Comparison of ENCODE assay signal across 17 cellular contexts in the genomic region with DNA sequence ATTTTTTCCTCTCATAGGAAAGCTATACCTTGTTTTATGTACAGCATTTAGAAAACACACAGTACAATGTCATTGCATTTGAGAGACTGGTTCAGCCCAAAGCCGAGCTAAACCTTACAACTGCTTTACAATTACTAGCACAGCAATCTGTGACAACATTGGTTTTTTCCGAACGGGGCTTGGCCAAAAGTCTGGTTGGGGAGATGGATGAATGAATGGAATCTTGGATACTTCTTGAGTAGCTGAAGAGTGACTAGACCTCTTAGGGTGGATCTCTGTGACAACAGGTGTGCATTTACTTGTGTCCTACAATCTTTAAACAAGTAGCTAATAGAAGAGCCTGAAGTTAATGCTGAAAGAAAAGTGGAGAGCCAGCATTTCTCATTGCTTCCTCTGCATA. TPM values are rescaled to one million over a fixed set of nuclear protein-coding genes. Genes with fewer than 3 reads are reported as not detected.
DNase-seq lines count a peak whose midpoint lies in the region; ATAC-seq and TF ChIP-seq lines count a peak whose summit lies in the region.
"Had no signal": no experiment of that assay in that cellular context is flagged by ENCODE, and none has a peak within 500 bp of the region (broad histone marks: within the 10 kb centered on the region; RNA-seq: fewer than 3 reads in every experiment).

No MANE protein-coding gene starts in this region.

- H3K27ac Mint-ChIP-seq in osteocyte (ENCODE audit: unreplicated experiment) = peak overlapping the region; percentile 88
- H3K27ac Mint-ChIP-seq: activated CD4-positive, alpha-beta T cell treated with anti-CD3 and anti-CD28 coated beads, Interleukin-2, amount 10 ng/mL, durations not matched to agents 7 days and 5 days had no signal

- no peak overlapping the region for H3K27ac ChIP-seq in upper lobe of left lung

- DNase-seq in NCI-H82 (lab: John Stamatoyannopoulos, UW) = peak; percentile 32
- no peak for DNase-seq in NCI-H82 treated with DMSO at 0.1 percent for 48 hours (lab: John Stamatoyannopoulos, UW; ENCODE audit: unreplicated experiment)
- DNase-seq in fibroblast of the aortic adventitia (ENCODE audit: low read depth) = peak; percentile 3
- no peak for DNase-seq in osteocyte (ENCODE audit: extremely low spot score, unreplicated experiment)
- DNase-seq in NCI-H2196 treated with DMSO at 0.1 percent for 48 hours (lab: John Stamatoyannopoulos, UW; ENCODE audit: unreplicated experiment) = no peak
- DNase-seq in hepatic stellate cell (ENCODE audit: low spot score) = no peak
- DNase-seq in upper lobe of left lung = no peak
- DNase-seq in Kasumi-1 (lab: John Stamatoyannopoulos, UW) = no peak
- DNase-seq: 8988T; activated CD4-positive, alpha-beta T cell treated with anti-CD3 and anti-CD28 coated beads, Interleukin-2, amount 10 ng/mL, durations not matched to agents 7 days and 5 days; activated T-cell treated with anti-CD3 and anti-CD28 coated beads, Interleukin-2, amount 50 U/mL, for 4 hours; Caco-2; KG1; NCI-H1436 treated with DMSO at 0.1 percent for 48 hours; posterior cingulate gyrus; stimulated activated CD4-positive, alpha-beta T cell treated with anti-CD3 and anti-CD28 coated beads, Interleukin-2, amount 100 ng/mL, for 24 hours had no signal

- no peaks in the 10 kb centered on the region for H3K9me3 Mint-ChIP-seq in osteocyte (ENCODE audit: unreplicated experiment)
- H3K9me3 Mint-ChIP-seq: activated CD4-positive, alpha-beta T cell treated with anti-CD3 and anti-CD28 coated beads, Interleukin-2, amount 10 ng/mL, durations not matched to agents 7 days and 5 days; activated T-cell treated with anti-CD3 and anti-CD28 coated beads, Interleukin-2, amount 50 U/mL, for 4 hours had no signal

- H3K4me3 Mint-ChIP-seq in osteocyte (ENCODE audit: unreplicated experiment) = peak overlapping the region; percentile 78
- H3K4me3 Mint-ChIP-seq: activated CD4-positive, alpha-beta T cell treated with anti-CD3 and anti-CD28 coated beads, Interleukin-2, amount 10 ng/mL, durations not matched to agents 7 days and 5 days; activated T-cell treated with anti-CD3 and anti-CD28 coated beads, Interleukin-2, amount 50 U/mL, for 4 hours had no signal

- H3K36me3 ChIP-seq in upper lobe of left lung = no peaks in the 10 kb centered on the region

- H3K9me3 ChIP-seq in upper lobe of left lung = no peaks in the 10 kb centered on the region
- H3K9me3 ChIP-seq: Caco-2 had no signal

- TF ChIP-seq CTCF in fibroblast of the aortic adventitia (IDR thresholded peaks at IDR 0.05; ENCODE audit: insufficient read depth, low read length) (no peak), osteocyte (IDR thresholded peaks at IDR 0.05) (no peak), upper lobe of left lung (IDR thresholded peaks at IDR 0.05) (no peak)

- TF ChIP-seq EP300 in upper lobe of left lung (IDR thresholded peaks at IDR 0.05) = no peak

- 77 to 85% methylated on average over 3 of the region's 3 CpGs for WGBS in upper lobe of left lung, 2 donors

- peaks cover 41% of the 10 kb centered on the region for H3K4me1 Mint-ChIP-seq in osteocyte (ENCODE audit: unreplicated experiment)
- H3K4me1 Mint-ChIP-seq: activated CD4-positive, alpha-beta T cell treated with anti-CD3 and anti-CD28 coated beads, Interleukin-2, amount 10 ng/mL, durations not matched to agents 7 days and 5 days had no signal

- no peak for TF ChIP-seq POLR2A in upper lobe of left lung (IDR thresholded peaks at IDR 0.05)

- H3K4me1 ChIP-seq in upper lobe of left lung = no peaks in the 10 kb centered on the region
- H3K4me1 ChIP-seq: Caco-2 had no signal

- no peaks in the 10 kb centered on the region for H3K27me3 ChIP-seq in upper lobe of left lung

- no peaks in the 10 kb centered on the region for H3K27me3 Mint-ChIP-seq in osteocyte (ENCODE audit: unreplicated experiment)

- peak overlapping the region; percentile 40 for H3K4me3 ChIP-seq in fibroblast of the aortic adventitia (ENCODE audit: low read depth, low read length)
- H3K4me3 ChIP-seq in upper lobe of left lung = peak overlapping the region in 1 of 4 donors; percentile 37

- H3K36me3 Mint-ChIP-seq in osteocyte (ENCODE audit: unreplicated experiment) = peaks cover 10% of the 10 kb centered on the region

- no peak for ATAC-seq in upper lobe of left lung (ENCODE audit: low FRiP score in 2 of 2)
- ATAC-seq: activated T-cell treated with anti-CD3 and anti-CD28 coated beads, Interleukin-2, amount 50 U/mL, for 4 hours had no signal

RNA-seq across cellular contexts. Expression of a gene that starts 1.2 kb away (rescaled TPM):
- total RNA-seq in fibroblast of the aortic adventitia (ENCODE audit: low replicate concordance) (7.9 and 11.7 TPM in 2 replicates), osteocyte (13.1 and 14.4 TPM in 2 replicates), upper lobe of left lung (1 to 10 TPM; 1.0 to 7.8 (median 1.8) TPM)
- total RNA-seq: activated CD4-positive, alpha-beta T cell treated with anti-CD3 and anti-CD28 coated beads, Interleukin-2, amount 10 ng/mL, durations not matched to agents 7 days and 5 days; T-helper 1 cell treated with Interleukin-12 subunit alpha and Interleukin-12 subunit beta and Interleukin-4 antibody, amounts not matched to agents 30 ng/mL and 1 ng/mL, for 36 hours had no signal

Comparison
In these comparisons a context has a peak if more than half of its experiments do, and no peak if none do; other contexts are left out.
1. DNase-seq: peak in NCI-H82 (single experiment) and fibroblast of the aortic adventitia (single experiment); none in NCI-H82 treated with DMSO at 0.1 percent for 48 hours (single experiment), osteocyte (single experiment), NCI-H2196 treated with DMSO at 0.1 percent for 48 hours (single experiment), hepatic stellate cell (single experiment), upper lobe of left lung (0 of 2) and Kasumi-1 (0 of 2).